Comparison of ENCODE assay signal across 21 cellular contexts in genomic region chr1:214031267-214031650, GRCh38. TPM values are rescaled to one million over a fixed set of nuclear protein-coding genes. Genes with fewer than 3 reads are reported as not detected.
DNase-seq lines count a peak whose midpoint lies in the region; ATAC-seq and TF ChIP-seq lines count a peak whose summit lies in the region.
"Had no signal": no experiment of that assay in that cellular context is flagged by ENCODE, and none has a peak within 500 bp of the region (broad histone marks: within the 10 kb centered on the region; RNA-seq: fewer than 3 reads in every experiment).

No MANE protein-coding gene starts in this region.

- H3K4me1 ChIP-seq in gastrocnemius medialis, result peaks cover 18 to 22% of the 10 kb centered on the region in 2 donors

- H3K4me3 ChIP-seq in gastrocnemius medialis, result peak overlapping the region in 1 of 4 donors; percentile 20

- DNase-seq in LHCN-M2 (ENCODE audit: low read depth) (peak; percentile 17), Right ventricle myocardium superior (peak; percentile 49), iPS-NIHi11 (ENCODE audit: low spot score) (peak; percentile 64), gastrocnemius medialis (no peak), cerebellar cortex (ENCODE audit: low spot score) (no peak), GM19240 (ENCODE audit: insufficient read length, low spot score) (no peak)
- DNase-seq: activated CD8-positive, alpha-beta T cell treated with anti-CD3 and anti-CD28 coated beads, Interleukin-2, amount 10 ng/mL, durations not matched to agents 7 days and 5 days; activated naive CD8-positive, alpha-beta T cell treated with anti-CD3 and anti-CD28 coated beads, Interleukin-2, amount 10 ng/mL, durations not matched to agents 7 days and 5 days; activated T-cell treated with anti-CD3 and anti-CD28 coated beads for 4 hours; cerebellar nuclear complex; DMS153; midbrain; natural killer cell; NCI-H146; stimulated activated CD4-positive, alpha-beta T cell treated with anti-CD3 and anti-CD28 coated beads, Interleukin-4, amount 100 ng/mL, for 24 hours had no signal

- ATAC-seq in Right ventricle myocardium superior (ENCODE audit: poor library complexity) (peak; percentile 59), gastrocnemius medialis (peak in 1 of 2 donors; percentile 14), HG02798 (IDR thresholded peaks at IDR 0.05; ENCODE audit: poor library complexity, unreplicated experiment) (no peak), GM19035 (IDR thresholded peaks at IDR 0.05; ENCODE audit: unreplicated experiment) (no peak)
- ATAC-seq: activated CD8-positive, alpha-beta T cell treated with anti-CD3 and anti-CD28 coated beads, Interleukin-2, amount 10 ng/mL, durations not matched to agents 7 days and 5 days; natural killer cell; stimulated activated effector memory CD8-positive, alpha-beta T cell treated with anti-CD3 and anti-CD28 coated beads, Interleukin-12 subunit alpha, Interleukin-12 subunit beta, amount 100 ng/mL, for 72 hours had no signal

- H3K9me3 ChIP-seq in gastrocnemius medialis, result no peaks in the 10 kb centered on the region

- in situ Hi-C loops in gastrocnemius medialis (cut with MboI; ENCODE audit: low sequenced_read_pairs in 4 of 4), result no loop called here

- H3K27me3 ChIP-seq in gastrocnemius medialis, result no peaks in the 10 kb centered on the region

- peak overlapping the region; percentile 80 to 90 (median 86) for H3K27ac ChIP-seq in gastrocnemius medialis
- H3K27ac ChIP-seq: HL-60 had no signal

- intact Hi-C loops in Right ventricle myocardium superior (cut with DNase I) (no loop called here), gastrocnemius medialis (cut with DNase I; ENCODE audit: low total_unique reads) (loop anchor here (2.0 kb wide), 1 partner anchor 34 kb away; no protein-coding TSS in a partner anchor)

- TF ChIP-seq POLR2A in gastrocnemius medialis (IDR thresholded peaks at IDR 0.05), result no peak

- no peaks in the 10 kb centered on the region for H3K36me3 ChIP-seq in gastrocnemius medialis

- TF ChIP-seq CTCF in gastrocnemius medialis (IDR thresholded peaks at IDR 0.05 in 4 of 5, conservative IDR thresholded peaks at IDR 0.05 in 1 of 5), result no peak

RNA-seq across cellular contexts. Expression of gene PROX1, which starts 43.5 kb away (rescaled TPM):
- 1.4 and 2.1 TPM in 2 replicates for total RNA-seq in LHCN-M2 (2014; rRNA removed)
- polyA plus RNA-seq in LHCN-M2 (2012), result 0.16 TPM
- 85.2 TPM for total RNA-seq in Right ventricle myocardium superior
- total RNA-seq in gastrocnemius medialis, result 1 to 10 TPM; 4.1 to 8.0 (median 5.5) TPM
- total RNA-seq: activated CD8-positive, alpha-beta T cell treated with anti-CD3 and anti-CD28 coated beads, Interleukin-2, amount 10 ng/mL, durations not matched to agents 7 days and 5 days; activated naive CD8-positive, alpha-beta T cell treated with anti-CD3 and anti-CD28 coated beads, Interleukin-2, amount 10 ng/mL, durations not matched to agents 7 days and 5 days; natural killer cell; OCI-LY7; T-helper 2 cell treated with Interferon-gamma antibody and Interleukin-4, amounts not matched to agents 100 ng/mL and 5 ng/mL, for 36 hours had no signal

Comparison
In these comparisons a context has a peak if more than half of its experiments do, and no peak if none do; other contexts are left out.
1. DNase-seq: peak in LHCN-M2 (single experiment), Right ventricle myocardium superior (single experiment) and iPS-NIHi11 (single experiment); none in gastrocnemius medialis (0 of 2), cerebellar cortex (single experiment) and GM19240 (single experiment).